Comparison of ENCODE assay signal across 21 cellular contexts in genomic region chr11:115389790-115390189, GRCh38.
DNase-seq lines count a peak whose midpoint lies in the region; FAIRE-seq and TF ChIP-seq lines count a peak whose summit lies in the region.
"Had no signal": no experiment of that assay in that cellular context is flagged by ENCODE, and none has a peak within 500 bp of the region (broad histone marks: within the 10 kb centered on the region; RNA-seq: fewer than 3 reads in every experiment).

No MANE protein-coding gene starts in this region.

- DNase-seq in GM12891 (ENCODE audit: insufficient read length, low spot score) = no peak
- DNase-seq in OCI-LY7 (ENCODE audit: low spot score) = no peak
- DNase-seq in activated CD4-positive, CD25-positive, alpha-beta regulatory T cell (lab: John Stamatoyannopoulos, UW) = no peak
- DNase-seq in RWPE1 (ENCODE audit: low spot score) = no peak
- DNase-seq in NCI-H446 (lab: John Stamatoyannopoulos, UW) = no peak
- no peak for DNase-seq in hypothalamus (lab: John Stamatoyannopoulos, UW)
- DNase-seq: ACHN; CD4-positive, alpha-beta T cell; DMS153; KG1; NCI-H1048; NCI-H1417 treated with DMSO at 0.1 percent for 48 hours; NCI-H187 treated with DMSO at 0.1 percent for 48 hours; NCI-H2107; NCI-H510A treated with DMSO at 0.1 percent for 48 hours; NCI-H748 treated with DMSO at 0.1 percent for 48 hours; NK-92 treated with Interleukin-12 subunit alpha and Interleukin-12 subunit beta, amount 100 ng/mL, for 24 hours; Right ventricle myocardium superior had no signal

- POLR2A ChIA-PET in OCI-LY7 (lab: Charles Lee) (interaction anchor here (0.6 to 2.4 kb wide), 14 partner anchors 9 to 463 kb away, joined by 3 to 10 read pairs (median 4); no protein-coding TSS in a partner anchor), RWPE1 (lab: Yijun Ruan, JAX; ENCODE audit: low non-redundant PET) (no interaction called here)

- no peak overlapping the region for H3K9ac ChIP-seq in KMS-11
- H3K9ac ChIP-seq: BLaER1 had no signal

- peak overlapping the region; percentile 27; the same call in 1 of the 2 replicates for H3K4me2 ChIP-seq in KMS-11
- peak overlapping the region; percentile 84 for H3K4me2 ChIP-seq in OCI-LY7 (ENCODE audit: low read length)
- H3K4me2 ChIP-seq: BLaER1 had no signal

- peaks cover 7% of the 10 kb centered on the region; the same call in 1 of the 2 replicates for H3K79me2 ChIP-seq in KMS-11 (ENCODE audit: insufficient read depth, low read depth)
- peaks cover 7% of the 10 kb centered on the region; the same call in 1 of the 2 replicates for H3K79me2 ChIP-seq in OCI-LY7 (ENCODE audit: insufficient read depth, low read depth, low read length)

- no peaks in the 10 kb centered on the region for H3K36me3 ChIP-seq in KMS-11 (ENCODE audit: insufficient read depth)
- no peaks in the 10 kb centered on the region for H3K36me3 ChIP-seq in OCI-LY7 (ENCODE audit: insufficient read depth, low read length)
- H3K36me3 ChIP-seq: BLaER1 had no signal

- H3K9me3 ChIP-seq in OCI-LY7 (ENCODE audit: low read length) = no peaks in the 10 kb centered on the region
- H3K9me3 ChIP-seq: BLaER1 had no signal

- CTCF ChIA-PET in OCI-LY7 (lab: Charles Lee; ENCODE audit: unreplicated experiment) = interaction anchor here (0.6 to 0.8 kb wide), 4 partner anchors 77 to 165 kb away, joined by 3 to 15 read pairs (median 4); no protein-coding TSS in a partner anchor
- CTCF ChIA-PET in RWPE1 (lab: Yijun Ruan, JAX) = interaction anchor here (0.7 kb wide), 1 partner anchor 58 kb away, joined by 3 read pairs; no protein-coding TSS in a partner anchor

- H4K20me1 ChIP-seq in KMS-11 (ENCODE audit: insufficient read depth) = 0 out of 2 replicates have a peak, but pooled peaks cover 4% of the 10 kb centered on the region
- no peaks in the 10 kb centered on the region for H4K20me1 ChIP-seq in OCI-LY7 (ENCODE audit: insufficient read depth, low read length)
- H4K20me1 ChIP-seq: BLaER1 had no signal

- no peak for TF ChIP-seq CTCF in KMS-11 (conservative IDR thresholded peaks at IDR 0.05; ENCODE audit: low read depth, low read length)
- no peak for TF ChIP-seq CTCF in OCI-LY7 (conservative IDR thresholded peaks at IDR 0.05; ENCODE audit: low read length)
- TF ChIP-seq CTCF in RWPE1 (conservative IDR thresholded peaks at IDR 0.05; ENCODE audit: low read depth) = no peak

- H3K27me3 ChIP-seq in KMS-11 (ENCODE audit: insufficient read depth, low read depth) = no peaks in the 10 kb centered on the region
- H3K27me3 ChIP-seq: BLaER1 had no signal

- H3K27ac ChIP-seq in KMS-11 (no peak overlapping the region), OCI-LY7 (ENCODE audit: low read depth, low read length, poor library complexity, severe bottlenecking) (peak overlapping the region; percentile 71), RWPE1 (no peak overlapping the region)
- H3K27ac ChIP-seq: BLaER1 had no signal

- H3K9me2 ChIP-seq in OCI-LY7 (ENCODE audit: insufficient read depth, low read length) = no peaks in the 10 kb centered on the region

- peaks cover 55% of the 10 kb centered on the region for H3K4me1 ChIP-seq in KMS-11 (ENCODE audit: low read depth, poor library complexity, severe bottlenecking)
- peaks cover 41% of the 10 kb centered on the region for H3K4me1 ChIP-seq in OCI-LY7 (ENCODE audit: insufficient read depth, low read length, poor library complexity, severe bottlenecking)
- H3K4me1 ChIP-seq: BLaER1 had no signal

- no peak overlapping the region for H2AFZ ChIP-seq in KMS-11 (ENCODE audit: low read depth)
- H2AFZ ChIP-seq in OCI-LY7 (ENCODE audit: low read length) = peak overlapping the region; percentile 26; the same call in 1 of the 2 replicates

- no peak for TF ChIP-seq POLR2A in GM12891 (IDR thresholded peaks at IDR 0.05; ENCODE audit: low read depth, low read length)

- BruUV-seq in OCI-LY7 (replicated peaks; lab: Mats Ljungman, UMichigan) = no TSS peak

- H3K4me3 ChIP-seq in KMS-11 (IDR thresholded peaks at IDR 0.05; ENCODE audit: insufficient read depth, low read depth, low read length) (no peak overlapping the region), OCI-LY7 (ENCODE audit: low read depth, low read length, poor library complexity, severe bottlenecking) (peak overlapping the region; percentile 56)
- H3K4me3 ChIP-seq: BLaER1 had no signal

- intact Hi-C loops in OCI-LY7 (cut with micrococcal nuclease; ENCODE audit: unreplicated experiment) = loop anchor here (2.0 to 5.0 kb wide), 2 partner anchors 79 to 113 kb away; partner anchors contain the start of gene CADM1

- peak; percentile 60 for FAIRE-seq in GM12891 (lab: Jason Lieb, UNC)
- FAIRE-seq: G401.6 had no signal

TF ChIP-seq in GM12891, 5 proteins besides CTCF, POLR2A, EP300 and RAD21:
- TF ChIP-seq POLR2AphosphoS5 (IDR thresholded peaks at IDR 0.05; ENCODE audit: low read depth, low read length) = no peak
- no peak for TF ChIP-seq POU2F2 (IDR thresholded peaks at IDR 0.05; ENCODE audit: low read depth, low read length)
- no peak for TF ChIP-seq PAX5 (IDR thresholded peaks at IDR 0.05; ENCODE audit: insufficient read depth, low read length, severe bottlenecking)
- no peak for TF ChIP-seq TAF1 (IDR thresholded peaks at IDR 0.05; ENCODE audit: low read depth, low read length)
- peak; percentile 65 for TF ChIP-seq SPI1 (IDR thresholded peaks at IDR 0.05; ENCODE audit: low read depth, low read length)
